13 cellular contexts compared by ENCODE assay signal in genomic region chr7:6536262-6536770, GRCh38. TPM values are rescaled to one million over a fixed set of nuclear protein-coding genes. Genes with fewer than 3 reads are reported as not detected.
DNase-seq lines count a peak whose midpoint lies in the region; ATAC-seq and TF ChIP-seq lines count a peak whose summit lies in the region.
"Had no signal": no experiment of that assay in that cellular context is flagged by ENCODE, and none has a peak within 500 bp of the region (broad histone marks: within the 10 kb centered on the region; RNA-seq: fewer than 3 reads in every experiment).

No MANE protein-coding gene starts in this region.

- H3K4me1 Mint-ChIP-seq in naive B cell (peaks cover 4 to 6% (median 5%) of the 10 kb centered on the region in 3 donors), immature natural killer cell (peaks cover 8 to 10% of the 10 kb centered on the region in 2 donors)

- H3K4me3 ChIP-seq in H7 (ENCODE audit: insufficient read depth, low read depth, low read length) (peak overlapping the region; percentile 55), astrocyte of the cerebellum (ENCODE audit: low read depth, low read length) (peak overlapping the region; percentile 31)

- no peak for TF ChIP-seq CTCF in astrocyte of the cerebellum (IDR thresholded peaks at IDR 0.05; ENCODE audit: low read depth, low read length, missing control alignments)

- peaks cover 33% of the 10 kb centered on the region for H3K27me3 ChIP-seq in H7 (ENCODE audit: control insufficient read depth, insufficient read depth, low read length)

- in situ Hi-C loops in astrocyte of the cerebellum (cut with HindIII; ENCODE audit: low sequenced_read_pairs): no loop called here

- no peaks in the 10 kb centered on the region for H3K9me3 Mint-ChIP-seq in naive B cell
- H3K9me3 Mint-ChIP-seq in immature natural killer cell: no peaks in the 10 kb centered on the region
- H3K9me3 Mint-ChIP-seq: stimulated activated naive CD8-positive, alpha-beta T cell treated with anti-CD3 and anti-CD28 coated beads, Interleukin-15, Interleukin-2, amounts not matched to agents 100 ng/mL and 50 ng/mL, for 24 hours had no signal

- H3K4me3 Mint-ChIP-seq in naive B cell (peak overlapping the region in 4 of 8 donors; percentile 32 to 61 (median 46)), immature natural killer cell (peak overlapping the region in 1 of 5 donors; percentile 18)
- H3K4me3 Mint-ChIP-seq: stimulated activated naive CD8-positive, alpha-beta T cell treated with anti-CD3 and anti-CD28 coated beads, Interleukin-15, Interleukin-2, amounts not matched to agents 100 ng/mL and 50 ng/mL, for 24 hours had no signal

- H3K27me3 Mint-ChIP-seq in naive B cell (peaks cover 0 to 18% (median 17%) of the 10 kb centered on the region in 3 donors), immature natural killer cell (ENCODE audit: low read depth in 3 of 3) (peaks cover 0 to 10% (median 6%) of the 10 kb centered on the region in 3 donors)

- no peak overlapping the region for H3K27ac Mint-ChIP-seq in naive B cell
- no peak overlapping the region for H3K27ac Mint-ChIP-seq in immature natural killer cell
- H3K27ac Mint-ChIP-seq: stimulated activated naive CD8-positive, alpha-beta T cell treated with anti-CD3 and anti-CD28 coated beads, Interleukin-15, Interleukin-2, amounts not matched to agents 100 ng/mL and 50 ng/mL, for 24 hours had no signal

- intact Hi-C loops in left colon (cut with DNase I, micrococcal nuclease): no loop called here

- ATAC-seq in naive B cell (ENCODE audit: low read depth in 2 of 2): peak; percentile 48 to 67
- no peak for ATAC-seq in left colon
- ATAC-seq in GM21737 (IDR thresholded peaks at IDR 0.05; ENCODE audit: unreplicated experiment): no peak

- no peaks in the 10 kb centered on the region for H3K36me3 ChIP-seq in H7 (replicated peaks; ENCODE audit: control insufficient read depth, insufficient read depth, low read length)
- H3K36me3 ChIP-seq: neutrophil had no signal

- H3K36me3 Mint-ChIP-seq in naive B cell (no peaks in the 10 kb centered on the region), immature natural killer cell (no peaks in the 10 kb centered on the region)

- DNase-seq in A172 (ENCODE audit: low spot score) (peak; percentile 23), H7 (peak; percentile 93), astrocyte of the cerebellum (ENCODE audit: low read depth) (no peak), naive B cell (no peak), activated gamma-delta T cell treated with Interleukin-2 at 50 U/mL for 16 hours (no peak), immature natural killer cell (no peak), left colon (no peak)

RNA-seq across cellular contexts. Expression of gene GRID2IP, which starts 14.9 kb away (rescaled TPM):
- 0.03 and 0.22 TPM in 2 replicates for total RNA-seq in A172 (2014; rRNA removed; shearing (Covaris generic))
- 0.28 and 0.33 TPM in 2 replicates for total RNA-seq in H7 (2014; rRNA removed; shearing (Covaris generic))
- polyA plus RNA-seq in naive B cell (ENCODE audit: low read depth in 6 of 6) (under 1 TPM in 2 of 6 donors, not detected in 4; 0.08 to 0.17 TPM), immature natural killer cell (under 1 TPM in 1 of 3 donors, not detected in 2; 0.21 TPM)
- total RNA-seq in left colon: under 1 TPM; 0.67 to 0.75 TPM
- total RNA-seq: Daoy, dermis microvascular lymphatic vessel endothelial cell, LHCN-M2 had no signal

RNA-seq across cellular contexts. Expression of gene ZDHHC4, which starts 40.9 kb away (rescaled TPM):
- 66.0 and 69.1 TPM in 2 replicates for total RNA-seq in A172 (2014; rRNA removed; shearing (Covaris generic))
- total RNA-seq in H7 (2014; rRNA removed; shearing (Covaris generic)): 54.8 and 63.2 TPM in 2 replicates
- 10 to 100 TPM; 77.9 to 97.7 (median 81.4) TPM for polyA plus RNA-seq in naive B cell (ENCODE audit: low read depth in 6 of 6)
- polyA plus RNA-seq in immature natural killer cell: 100 to 1,000 TPM in 1 of 3 donors, 10 to 100 TPM in 2; 60.5 to 135 (median 69.4) TPM
- 10 to 100 TPM; 37.6 to 51.1 TPM for total RNA-seq in left colon

RNA-seq across cellular contexts. Expression of gene KDELR2, which starts 52.4 kb away (rescaled TPM):
- 181 and 208 TPM in 2 replicates for total RNA-seq in A172 (2014; rRNA removed; shearing (Covaris generic))
- total RNA-seq in H7 (2014; rRNA removed; shearing (Covaris generic)): 60.9 and 64.1 TPM in 2 replicates
- polyA plus RNA-seq in naive B cell (ENCODE audit: low read depth in 6 of 6) (10 to 100 TPM; 33.8 to 64.8 (median 53.3) TPM), immature natural killer cell (10 to 100 TPM; 63.8 to 88.2 (median 75.8) TPM)
- 100 to 1,000 TPM; 199 to 237 TPM for total RNA-seq in left colon

RNA-seq across cellular contexts. Expression of gene INTS15, which starts 53.5 kb away (rescaled TPM):
- 28.3 and 30.0 TPM in 2 replicates for total RNA-seq in A172 (2014; rRNA removed; shearing (Covaris generic))
- total RNA-seq in H7 (2014; rRNA removed; shearing (Covaris generic)): 24.7 and 30.7 TPM in 2 replicates
- polyA plus RNA-seq in naive B cell (ENCODE audit: low read depth in 6 of 6): 10 to 100 TPM; 27.1 to 47.7 (median 34.4) TPM
- polyA plus RNA-seq in immature natural killer cell: 10 to 100 TPM; 20.9 to 47.1 (median 30.8) TPM
- total RNA-seq in left colon: 10 to 100 TPM; 22.5 to 24.4 TPM

Comparison
In these comparisons a context has a peak if more than half of its experiments do, and no peak if none do; other contexts are left out.
1. DNase-seq: peak in A172 (single experiment) and H7 (single experiment); none in astrocyte of the cerebellum (single experiment), naive B cell (single experiment), activated gamma-delta T cell treated with Interleukin-2 at 50 U/mL for 16 hours (single experiment), immature natural killer cell (0 of 3) and left colon (0 of 2).
2. ATAC-seq: peak in naive B cell (2 of 2); none in left colon (single experiment) and GM21737 (single experiment).